ENCODE assay signal across 1 cellular context in genomic region chr22:37140686-37141323, GRCh38.
TF ChIP-seq lines count a peak whose summit lies in the region.

No MANE protein-coding gene starts in this region.

TF ChIP-seq in HEK293, 187 proteins besides CTCF, POLR2A, EP300 and RAD21 (continued from another document):
- TF ChIP-seq, protein P1, sequence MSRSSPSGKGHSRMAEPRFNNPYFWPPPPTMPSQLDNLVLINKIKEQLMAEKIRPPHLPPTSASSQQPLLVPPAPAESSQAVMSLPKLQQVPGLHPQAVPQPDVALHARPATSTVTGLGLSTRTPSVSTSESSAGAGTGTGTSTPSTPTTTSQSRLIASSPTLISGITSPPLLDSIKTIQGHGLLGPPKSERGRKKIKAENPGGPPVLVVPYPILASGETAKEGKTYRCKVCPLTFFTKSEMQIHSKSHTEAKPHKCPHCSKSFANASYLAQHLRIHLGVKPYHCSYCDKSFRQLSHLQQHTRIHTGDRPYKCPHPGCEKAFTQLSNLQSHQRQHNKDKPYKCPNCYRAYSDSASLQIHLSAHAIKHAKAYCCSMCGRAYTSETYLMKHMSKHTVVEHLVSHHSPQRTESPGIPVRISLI (tag by site-specific recombination; IDR thresholded peaks at IDR 0.05): no peak
- TF ChIP-seq ZNF311 (tag by site-specific recombination; IDR thresholded peaks at IDR 0.05; ENCODE audit: borderline replicate concordance): no peak
